16 cellular contexts compared by ENCODE assay signal in genomic region chr3:157921767-157922166, GRCh38.
DNase-seq lines count a peak whose midpoint lies in the region; ATAC-seq and TF ChIP-seq lines count a peak whose summit lies in the region.
"Had no signal": no experiment of that assay in that cellular context is flagged by ENCODE, and none has a peak within 500 bp of the region (broad histone marks: within the 10 kb centered on the region; RNA-seq: fewer than 3 reads in every experiment).

No MANE protein-coding gene starts in this region.

- DNase-seq in NCI-H1417 (lab: John Stamatoyannopoulos, UW) (peak in 2 of 3 experiments; percentile 59 to 76), NCI-H1417 treated with DMSO at 0.1 percent for 48 hours (lab: John Stamatoyannopoulos, UW) (no peak), NCI-H1105 (lab: John Stamatoyannopoulos, UW) (peak; percentile 39), NCI-H69 (lab: John Stamatoyannopoulos, UW) (peak; percentile 66), glutamatergic neuron (no peak), aorta (no peak), COLO829 (ENCODE audit: low spot score) (no peak)
- DNase-seq: 8988T, DMS79 treated with DMSO at 0.1 percent for 48 hours, GOT3, HFFc6, KG1, NCI-H526, SHP77 treated with DMSO at 0.1 percent for 48 hours had no signal

- H3K9me3 Mint-ChIP-seq in glutamatergic neuron (ENCODE audit: unreplicated experiment) = peaks cover 7% of the 10 kb centered on the region
- H3K9me3 Mint-ChIP-seq: HFFc6 had no signal

- peaks cover 39% of the 10 kb centered on the region for H3K4me1 Mint-ChIP-seq in glutamatergic neuron (ENCODE audit: low read depth, unreplicated experiment)

- H3K27me3 ChIP-seq in aorta (ENCODE audit: control insufficient read depth in 1 of 2, insufficient read depth in 2 of 2, low read length in 1 of 2) = peaks cover 0 to 2% of the 10 kb centered on the region in 2 donors
- H3K27me3 ChIP-seq: BLaER1 treated with 17β-estradiol and CSF1 and Interleukin-3, amounts not matched to agents 10 nM and 100 nM had no signal

- ATAC-seq in aorta (ENCODE audit: low FRiP score) (no peak), GM19452 (IDR thresholded peaks at IDR 0.05; ENCODE audit: unreplicated experiment) (no peak)

- no peak for TF ChIP-seq CTCF in glutamatergic neuron (IDR thresholded peaks at IDR 0.05; ENCODE audit: partially characterized antibody, unreplicated experiment)

- intact Hi-C loops in aorta (cut with DNase I) = no loop called here

- H3K27me3 Mint-ChIP-seq in glutamatergic neuron (ENCODE audit: unreplicated experiment) = peaks cover 5% of the 10 kb centered on the region

- no peaks in the 10 kb centered on the region for H3K36me3 ChIP-seq in aorta (ENCODE audit: control insufficient read depth in 1 of 2, insufficient read depth in 2 of 2, low read length in 1 of 2)
- H3K36me3 ChIP-seq: BLaER1 treated with 17β-estradiol and CSF1 and Interleukin-3, amounts not matched to agents 10 nM and 100 nM had no signal

- peaks cover 4% of the 10 kb centered on the region for H3K36me3 Mint-ChIP-seq in glutamatergic neuron (ENCODE audit: unreplicated experiment)

- H3K4me3 Mint-ChIP-seq in glutamatergic neuron (ENCODE audit: unreplicated experiment) = peak overlapping the region; percentile 22
- H3K4me3 Mint-ChIP-seq: HFFc6 had no signal

- H3K4me3 ChIP-seq in aorta (ENCODE audit: low read length in 2 of 2) = no peak overlapping the region
- H3K4me3 ChIP-seq: BLaER1 treated with 17β-estradiol and CSF1 and Interleukin-3, amounts not matched to agents 10 nM and 100 nM had no signal

- peak overlapping the region; percentile 81 for H3K27ac Mint-ChIP-seq in glutamatergic neuron (ENCODE audit: unreplicated experiment)
- H3K27ac Mint-ChIP-seq: HFFc6 had no signal

- no peak overlapping the region for H3K27ac ChIP-seq in aorta (ENCODE audit: low read depth in 1 of 2, low read length in 2 of 2)
- H3K27ac ChIP-seq: BLaER1 treated with 17β-estradiol and CSF1 and Interleukin-3, amounts not matched to agents 10 nM and 100 nM had no signal

- 42 to 58% methylated on average over 4 of the region's 4 CpGs for WGBS in aorta, 2 donors

- peaks cover 2% of the 10 kb centered on the region for H3K9me3 ChIP-seq in aorta (ENCODE audit: control insufficient read depth, low read length)
- H3K9me3 ChIP-seq: BLaER1 treated with 17β-estradiol and CSF1 and Interleukin-3, amounts not matched to agents 10 nM and 100 nM had no signal

- H3K4me1 ChIP-seq in aorta (ENCODE audit: control insufficient read depth in 1 of 2, insufficient read depth in 2 of 2, low read length in 2 of 2) = no peaks in the 10 kb centered on the region

Comparison
In these comparisons a context has a peak if more than half of its experiments do, and no peak if none do; other contexts are left out.
1. DNase-seq: peak in NCI-H1417 (2 of 3), NCI-H1105 (single experiment) and NCI-H69 (single experiment); none in NCI-H1417 treated with DMSO at 0.1 percent for 48 hours (single experiment), glutamatergic neuron (single experiment), aorta (0 of 2) and COLO829 (single experiment).